Comparison of ENCODE assay signal across 10 cellular contexts in the genomic region with DNA sequence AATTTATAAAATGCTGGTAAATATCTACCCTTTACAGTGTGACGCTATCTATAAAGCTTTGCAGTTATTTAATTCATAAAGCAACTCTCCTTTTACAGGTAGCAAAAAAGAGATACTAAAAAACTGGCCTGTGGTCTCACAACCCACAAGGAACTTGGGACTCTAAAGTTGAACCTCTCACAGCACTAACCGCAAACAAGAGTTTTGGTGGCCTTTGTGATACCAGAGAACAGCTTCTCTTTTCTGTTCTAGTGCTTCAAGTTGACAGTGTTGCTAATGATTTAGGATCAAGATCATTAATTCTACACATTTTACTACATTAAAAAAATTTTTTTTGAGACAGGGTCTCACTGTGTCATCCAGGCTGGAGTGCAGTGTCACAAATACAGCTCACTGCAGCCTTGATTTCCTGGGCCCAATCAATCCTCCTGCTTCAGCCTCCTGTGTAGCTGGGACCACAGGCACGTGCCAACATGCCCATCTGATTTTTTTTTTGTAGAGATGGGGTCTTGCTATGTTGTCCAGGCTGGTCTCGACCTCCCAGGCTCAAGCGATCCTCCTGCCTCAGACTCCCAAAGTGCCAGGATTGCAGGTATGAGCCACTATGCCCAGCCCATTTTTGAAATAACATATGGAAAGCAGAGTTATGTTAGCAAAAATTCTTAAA. TPM values are rescaled to one million over a fixed set of nuclear protein-coding genes. Genes with fewer than 3 reads are reported as not detected.
DNase-seq lines count a peak whose midpoint lies in the region; ATAC-seq lines count a peak whose summit lies in the region.
"Had no signal": no experiment of that assay in that cellular context is flagged by ENCODE, and none has a peak within 500 bp of the region (broad histone marks: within the 10 kb centered on the region; RNA-seq: fewer than 3 reads in every experiment).

No MANE protein-coding gene starts in this region.

- DNase-seq in immature natural killer cell, result peak; percentile 71 to 77 (median 75)
- DNase-seq in DMS53 (lab: John Stamatoyannopoulos, UW), result no peak
- no peak for DNase-seq in EL
- DNase-seq in NCI-H1092 (lab: John Stamatoyannopoulos, UW), result no peak
- DNase-seq: glutamatergic neuron had no signal

- peaks cover 3 to 17% (median 12%) of the 10 kb centered on the region in 3 donors for H3K27me3 Mint-ChIP-seq in immature natural killer cell (ENCODE audit: low read depth in 3 of 3)

- peak overlapping the region; percentile 59 to 90 (median 82) for H3K4me3 Mint-ChIP-seq in immature natural killer cell
- H3K4me3 Mint-ChIP-seq: nephron had no signal

- peaks cover 5 to 7% (median 6%) of the 10 kb centered on the region in 3 donors for H3K36me3 Mint-ChIP-seq in immature natural killer cell

- H3K4me1 Mint-ChIP-seq in immature natural killer cell, result peaks cover 78 to 90% of the 10 kb centered on the region in 2 donors

- no peaks in the 10 kb centered on the region for H3K9me3 Mint-ChIP-seq in immature natural killer cell
- H3K9me3 Mint-ChIP-seq: nephron had no signal

- H3K27ac Mint-ChIP-seq in immature natural killer cell, result peak overlapping the region; percentile 95 to 100 (median 98)
- H3K27ac Mint-ChIP-seq: nephron had no signal

- ATAC-seq in GM18909 (IDR thresholded peaks at IDR 0.05; ENCODE audit: poor library complexity, unreplicated experiment) (peak; percentile 73), HG02571 (IDR thresholded peaks at IDR 0.05; ENCODE audit: unreplicated experiment) (peak; percentile 67), HG03558 (IDR thresholded peaks at IDR 0.05; ENCODE audit: extremely low read depth, unreplicated experiment) (peak; percentile 57)
- ATAC-seq in activated CD4-positive, CD25-positive, alpha-beta regulatory T cell treated with anti-CD3 and anti-CD28 coated beads, Interleukin-2, amount 50 U/mL, for 24 hours, result no peak

RNA-seq across cellular contexts. Expression of a gene that starts 56.0 kb away (rescaled TPM):
- 10 to 100 TPM in 2 of 3 donors, 1 to 10 TPM in 1; 2.1 to 19.0 (median 16.4) TPM for polyA plus RNA-seq in immature natural killer cell

Comparison
In these comparisons a context has a peak if more than half of its experiments do, and no peak if none do; other contexts are left out.
1. ATAC-seq: peak in GM18909 (single experiment), HG02571 (single experiment) and HG03558 (single experiment); none in activated CD4-positive, CD25-positive, alpha-beta regulatory T cell treated with anti-CD3 and anti-CD28 coated beads, Interleukin-2, amount 50 U/mL, for 24 hours (0 of 2).
2. DNase-seq: peak in immature natural killer cell (3 of 3); none in DMS53 (single experiment), EL (single experiment) and NCI-H1092 (single experiment).